ENCODE assay signal across 17 cellular contexts in genomic region chr22:23061471-23062280, GRCh38. TPM values are rescaled to one million over a fixed set of nuclear protein-coding genes. Genes with fewer than 3 reads are reported as not detected.
A peak's percentile ranks its signal among the peaks of the same experiment; 100 is the strongest.
DNase-seq lines count a peak whose midpoint lies in the region; ATAC-seq and TF ChIP-seq lines count a peak whose summit lies in the region.
"Had no signal": no experiment of that assay in that cellular context is flagged by ENCODE, and none has a peak within 500 bp of the region (broad histone marks: within the 10 kb centered on the region; RNA-seq: fewer than 3 reads in every experiment).

No MANE protein-coding gene starts in this region.

- H3K36me3 ChIP-seq in Peyer's patch (no peaks in the 10 kb centered on the region), right lobe of liver (no peaks in the 10 kb centered on the region), A673 (ENCODE audit: insufficient read depth, low read length, poor library complexity, severe bottlenecking) (no peaks in the 10 kb centered on the region)
- H3K36me3 ChIP-seq: adrenal gland had no signal

- no peak for TF ChIP-seq POLR2A in Peyer's patch (IDR thresholded peaks at IDR 0.05)
- no peak for TF ChIP-seq POLR2A in right lobe of liver (IDR thresholded peaks at IDR 0.05)

- H3K36me3 Mint-ChIP-seq in type B pancreatic cell, result no peaks in the 10 kb centered on the region

- H3K27me3 ChIP-seq in Peyer's patch (no peaks in the 10 kb centered on the region), right lobe of liver (no peaks in the 10 kb centered on the region), A673 (replicated peaks; ENCODE audit: insufficient read depth, low read depth, low read length, poor library complexity) (no peaks in the 10 kb centered on the region)
- H3K27me3 ChIP-seq: adrenal gland had no signal

- no peak for ATAC-seq in Right ventricle myocardium inferior
- ATAC-seq in right lobe of liver, result no peak
- ATAC-seq: activated CD8-positive, alpha-beta T cell treated with anti-CD3 and anti-CD28 coated beads for 36 hours; activated T-helper 17 cell treated with anti-CD3 and anti-CD28 coated beads, Interleukin-2, amount 50 U/mL, for 72 hours had no signal

- POLR2A ChIA-PET in A673 (lab: Charles Lee; ENCODE audit: low non-redundant PET), result interaction anchor here (0.6 kb wide), 1 partner anchor 668 kb away, joined by 10 read pairs; no protein-coding TSS in a partner anchor

- WGBS in right lobe of liver (ENCODE audit: insufficient coverage, low coverage, low lambda C conversion rate, missing lambda C conversion rate), result 100% methylated on average over 1 of the region's 16 CpGs

- H3K27me3 Mint-ChIP-seq in type B pancreatic cell, result no peaks in the 10 kb centered on the region
- H3K27me3 Mint-ChIP-seq: activated CD8-positive, alpha-beta T cell treated with anti-CD3 and anti-CD28 coated beads for 36 hours; activated T-helper 17 cell treated with anti-CD3 and anti-CD28 coated beads, Interleukin-2, amount 50 U/mL, for 72 hours had no signal

- no peak overlapping the region for H3K4me3 Mint-ChIP-seq in type B pancreatic cell
- H3K4me3 Mint-ChIP-seq: activated CD8-positive, alpha-beta T cell treated with anti-CD3 and anti-CD28 coated beads for 36 hours; activated T-helper 17 cell treated with anti-CD3 and anti-CD28 coated beads, Interleukin-2, amount 50 U/mL, for 72 hours; dendritic cell treated with granulocyte-macrophage colony-stimulating factor and Interleukin-4, amounts not matched to agents 40 ng/mL and 50 ng/mL, for 4 days had no signal

- CTCF ChIA-PET in A673 (lab: Charles Lee), result no interaction called here

- H3K27ac ChIP-seq in Peyer's patch (no peak overlapping the region), right lobe of liver (no peak overlapping the region), A673 (ENCODE audit: low read depth, low read length, poor library complexity, severe bottlenecking) (no peak overlapping the region)
- H3K27ac ChIP-seq: adrenal gland, GM23248, KMS-11, parathyroid adenoma, skin epidermis had no signal

- H3K27ac Mint-ChIP-seq in type B pancreatic cell, result no peak overlapping the region
- H3K27ac Mint-ChIP-seq: activated CD8-positive, alpha-beta T cell treated with anti-CD3 and anti-CD28 coated beads for 36 hours; activated T-helper 17 cell treated with anti-CD3 and anti-CD28 coated beads, Interleukin-2, amount 50 U/mL, for 72 hours; dendritic cell treated with granulocyte-macrophage colony-stimulating factor and Interleukin-4, amounts not matched to agents 40 ng/mL and 50 ng/mL, for 4 days had no signal

- H3K9me3 Mint-ChIP-seq in type B pancreatic cell, result no peaks in the 10 kb centered on the region
- H3K9me3 Mint-ChIP-seq: activated CD8-positive, alpha-beta T cell treated with anti-CD3 and anti-CD28 coated beads for 36 hours; activated T-helper 17 cell treated with anti-CD3 and anti-CD28 coated beads, Interleukin-2, amount 50 U/mL, for 72 hours; dendritic cell treated with granulocyte-macrophage colony-stimulating factor and Interleukin-4, amounts not matched to agents 40 ng/mL and 50 ng/mL, for 4 days had no signal

- DNase-seq in cardiac septum (ENCODE audit: low spot score) (peak; percentile 72), Right ventricle myocardium inferior (ENCODE audit: missing footprints) (no peak), Peyer's patch (peak; percentile 8 to 28 (median 23)), right lobe of liver (peak in 2 of 3 donors; percentile 31 to 39), type B pancreatic cell (ENCODE audit: extremely low spot score, unreplicated experiment) (peak; percentile 61), NCI-H510A (lab: John Stamatoyannopoulos, UW) (no peak), A673 (ENCODE audit: low spot score) (no peak)
- DNase-seq: activated CD8-positive, alpha-beta T cell treated with anti-CD3 and anti-CD28 coated beads for 36 hours; GM23248; NCI-H187 treated with DMSO at 0.1 percent for 48 hours; stimulated activated CD4-positive, alpha-beta T cell treated with anti-CD3 and anti-CD28 coated beads, Interleukin-4, amount 100 ng/mL, for 1 hour had no signal

- intact Hi-C loops in cardiac septum (cut with DNase I), result no loop called here
- intact Hi-C loops in Right ventricle myocardium inferior (cut with DNase I), result no loop called here
- intact Hi-C loops in right lobe of liver (cut with DNase I), result no loop called here
- intact Hi-C loops in A673 (cut with micrococcal nuclease; ENCODE audit: unreplicated experiment), result no loop called here

- H3K9me3 ChIP-seq in Peyer's patch (no peaks in the 10 kb centered on the region), right lobe of liver (no peaks in the 10 kb centered on the region), A673 (ENCODE audit: low read depth, low read length, poor library complexity, severe bottlenecking) (no peaks in the 10 kb centered on the region)
- H3K9me3 ChIP-seq: adrenal gland had no signal

- H3K4me3 ChIP-seq in Peyer's patch (no peak overlapping the region), right lobe of liver (no peak overlapping the region), A673 (ENCODE audit: low read depth, low read length, poor library complexity, severe bottlenecking) (no peak overlapping the region)
- H3K4me3 ChIP-seq: adrenal gland, GM23248, skin epidermis had no signal

- TF ChIP-seq CTCF in Peyer's patch (IDR thresholded peaks at IDR 0.05) (no peak), right lobe of liver (IDR thresholded peaks at IDR 0.05) (no peak), type B pancreatic cell (conservative IDR thresholded peaks at IDR 0.05) (no peak), A673 (conservative IDR thresholded peaks at IDR 0.05; ENCODE audit: low read depth, low read length) (no peak)

- H3K4me1 ChIP-seq in Peyer's patch (no peaks in the 10 kb centered on the region), right lobe of liver (no peaks in the 10 kb centered on the region), A673 (ENCODE audit: insufficient read depth, low read length, poor library complexity, severe bottlenecking) (no peaks in the 10 kb centered on the region)
- H3K4me1 ChIP-seq: adrenal gland, parathyroid adenoma had no signal

- no TSS peak for BruUV-seq in A673 (replicated peaks; lab: Mats Ljungman, UMichigan)

- H3K4me1 Mint-ChIP-seq in type B pancreatic cell (ENCODE audit: unreplicated experiment), result no peaks in the 10 kb centered on the region
- H3K4me1 Mint-ChIP-seq: activated T-helper 17 cell treated with anti-CD3 and anti-CD28 coated beads, Interleukin-2, amount 50 U/mL, for 72 hours had no signal

RNA-seq across cellular contexts. Expression of gene GNAZ, which starts 8.6 kb away (rescaled TPM):
- 2.2 TPM for total RNA-seq in cardiac septum
- 3.1 TPM for total RNA-seq in Right ventricle myocardium inferior
- total RNA-seq in Peyer's patch, result 1 to 10 TPM in 2 of 4 donors, under 1 TPM in 2; 0.35 to 3.5 (median 1.9) TPM
- 1 to 10 TPM in 2 of 6 experiments, under 1 TPM in 4; 0.15 to 1.5 (median 0.53) TPM for total RNA-seq in right lobe of liver
- 8.7 and 14.4 TPM in 2 replicates for total RNA-seq in type B pancreatic cell (ENCODE audit: low replicate concordance)
- total RNA-seq in A673 (2021), result 5.1 and 8.0 TPM in 2 replicates

Comparison
In these comparisons a context has a peak if more than half of its experiments do, and no peak if none do; other contexts are left out.
1. DNase-seq: peak in cardiac septum (single experiment), Peyer's patch (3 of 3), right lobe of liver (2 of 3) and type B pancreatic cell (single experiment); none in Right ventricle myocardium inferior (single experiment), NCI-H510A (single experiment) and A673 (single experiment).